9 cellular contexts compared by ENCODE assay signal in the genomic region with DNA sequence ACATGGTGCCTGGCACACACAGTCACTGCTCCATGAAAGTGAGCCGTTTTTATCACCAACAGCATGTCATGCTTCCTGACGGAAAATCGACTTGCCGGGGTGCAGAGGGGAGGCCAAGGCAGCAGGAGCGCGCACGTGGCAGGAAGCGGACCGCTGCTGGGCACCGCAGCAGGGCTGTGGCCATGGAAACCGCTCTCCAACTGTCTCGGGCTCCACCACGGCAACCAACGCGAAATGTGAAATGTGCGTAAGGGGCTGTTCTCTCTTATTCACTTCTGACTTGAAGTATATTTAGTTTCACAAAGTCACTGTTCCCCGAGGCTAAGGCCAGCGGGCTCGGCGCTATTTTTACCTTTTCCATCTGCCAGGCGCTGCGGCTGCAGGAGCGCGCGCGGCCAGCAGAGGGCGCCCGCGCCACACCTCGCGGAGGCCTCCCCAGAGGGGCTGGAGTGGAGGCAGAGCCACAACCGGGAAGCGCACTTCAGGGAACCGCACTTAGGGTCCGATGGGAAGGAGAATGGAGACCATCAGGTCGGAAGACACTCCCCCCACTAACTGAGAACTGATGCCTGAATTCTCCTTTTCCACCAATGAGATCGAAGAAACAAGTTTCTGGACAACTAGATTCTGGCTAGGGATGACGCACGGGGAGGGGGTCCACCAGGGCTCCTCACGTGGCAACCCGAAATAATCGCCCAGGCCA. TPM values are rescaled to one million over a fixed set of nuclear protein-coding genes. Genes with fewer than 3 reads are reported as not detected.
DNase-seq lines count a peak whose midpoint lies in the region; ATAC-seq and TF ChIP-seq lines count a peak whose summit lies in the region.
"Had no signal": no experiment of that assay in that cellular context is flagged by ENCODE, and none has a peak within 500 bp of the region (broad histone marks: within the 10 kb centered on the region; RNA-seq: fewer than 3 reads in every experiment).

No MANE protein-coding gene starts in this region.

- H3K4me1 Mint-ChIP-seq in stimulated activated memory B cell treated with anti-CD40 and anti-IgM and Interleukin-4, amounts not matched to agents 10 μg/mL and 1 μg/mL and 100 μg/mL, for 72 hours: peaks cover 29% of the 10 kb centered on the region

- no peaks in the 10 kb centered on the region for H3K9me3 Mint-ChIP-seq in stimulated activated memory B cell treated with anti-CD40 and anti-IgM and Interleukin-4, amounts not matched to agents 10 μg/mL and 1 μg/mL and 100 μg/mL, for 72 hours

- TF ChIP-seq POLR2A in NB4 (IDR thresholded peaks at IDR 0.05; ENCODE audit: extremely low read depth, insufficient read length) (no peak), erythroblast (IDR thresholded peaks at IDR 0.05; ENCODE audit: low read length) (no peak)

- no peak overlapping the region for H3K4me3 Mint-ChIP-seq in stimulated activated memory B cell treated with anti-CD40 and anti-IgM and Interleukin-4, amounts not matched to agents 10 μg/mL and 1 μg/mL and 100 μg/mL, for 72 hours
- H3K4me3 Mint-ChIP-seq: activated naive CD8-positive, alpha-beta T cell had no signal

- TF ChIP-seq CTCF in NB4 (IDR thresholded peaks at IDR 0.05; ENCODE audit: low read depth, low read length): peak; percentile 78

- H3K27me3 Mint-ChIP-seq in stimulated activated memory B cell treated with anti-CD40 and anti-IgM and Interleukin-4, amounts not matched to agents 10 μg/mL and 1 μg/mL and 100 μg/mL, for 72 hours: no peaks in the 10 kb centered on the region
- H3K27me3 Mint-ChIP-seq: activated naive CD8-positive, alpha-beta T cell had no signal

- ATAC-seq in stimulated activated memory B cell treated with anti-CD40 and anti-IgM and Interleukin-4, amounts not matched to agents 10 μg/mL and 1 μg/mL and 100 μg/mL, for 72 hours: peak; percentile 65
- no peak for ATAC-seq in HG03095 (IDR thresholded peaks at IDR 0.05; ENCODE audit: unreplicated experiment)

- H3K4me3 ChIP-seq in NB4 (ENCODE audit: low read depth, low read length): no peak overlapping the region

- DNase-seq in GDM1 (lab: John Stamatoyannopoulos, UW) (peak; percentile 21), NB4 (ENCODE audit: low read depth) (peak; percentile 41), activated T-cell treated with anti-CD3 and anti-CD28 coated beads for 24 hours (ENCODE audit: low read depth) (peak; percentile 48), erythroblast (lab: John Stamatoyannopoulos, UW) (peak; percentile 63 to 81), myocyte (ENCODE audit: low read depth) (peak; percentile 57), COR-L47 (lab: John Stamatoyannopoulos, UW) (no peak)

- peaks cover 64% of the 10 kb centered on the region for H3K36me3 Mint-ChIP-seq in stimulated activated memory B cell treated with anti-CD40 and anti-IgM and Interleukin-4, amounts not matched to agents 10 μg/mL and 1 μg/mL and 100 μg/mL, for 72 hours

- H3K27ac Mint-ChIP-seq in stimulated activated memory B cell treated with anti-CD40 and anti-IgM and Interleukin-4, amounts not matched to agents 10 μg/mL and 1 μg/mL and 100 μg/mL, for 72 hours: no peak overlapping the region

RNA-seq across cellular contexts. Expression of gene RCC2, which starts 19.7 kb away (rescaled TPM):
- total RNA-seq in myocyte: 29.9 and 32.2 TPM in 2 replicates
- 55.7 TPM for polyA plus RNA-seq in myocyte (2012)

RNA-seq across cellular contexts. Expression of gene PADI6, which starts 47.8 kb away (rescaled TPM):
- not detected in 2 replicates for total RNA-seq in myocyte
- polyA plus RNA-seq in myocyte (2012): not detected
